In genomic region chr4:55311792-55312490, GRCh38 we compare ENCODE assay signal across 14 cellular contexts. TPM values are rescaled to one million over a fixed set of nuclear protein-coding genes. Genes with fewer than 3 reads are reported as not detected.
A peak's percentile ranks its signal among the peaks of the same experiment; 100 is the strongest.
DNase-seq lines count a peak whose midpoint lies in the region; ATAC-seq lines count a peak whose summit lies in the region.
"Had no signal": no experiment of that assay in that cellular context is flagged by ENCODE, and none has a peak within 500 bp of the region (broad histone marks: within the 10 kb centered on the region; RNA-seq: fewer than 3 reads in every experiment).

No MANE protein-coding gene starts in this region.

- no peaks in the 10 kb centered on the region for H3K36me3 Mint-ChIP-seq in dendritic cell treated with granulocyte-macrophage colony-stimulating factor and Interleukin-4, amounts not matched to agents 40 ng/mL and 50 ng/mL, for 4 days (ENCODE audit: low read depth)

- no peak for ATAC-seq in GM18867 (IDR thresholded peaks at IDR 0.05; ENCODE audit: unreplicated experiment)

- peaks cover 15% of the 10 kb centered on the region for H3K4me1 Mint-ChIP-seq in dendritic cell treated with granulocyte-macrophage colony-stimulating factor and Interleukin-4, amounts not matched to agents 40 ng/mL and 50 ng/mL, for 4 days (ENCODE audit: low read depth)
- H3K4me1 Mint-ChIP-seq: neural crest cell had no signal

- H3K27ac Mint-ChIP-seq in dendritic cell treated with granulocyte-macrophage colony-stimulating factor and Interleukin-4, amounts not matched to agents 40 ng/mL and 50 ng/mL, for 4 days = peak overlapping the region; percentile 82
- H3K27ac Mint-ChIP-seq: activated naive CD4-positive, alpha-beta T cell treated with anti-CD3 and anti-CD28 coated beads, Interleukin-2, amount 50 U/mL, for 72 hours had no signal

- H3K9me3 Mint-ChIP-seq in dendritic cell treated with granulocyte-macrophage colony-stimulating factor and Interleukin-4, amounts not matched to agents 40 ng/mL and 50 ng/mL, for 4 days = no peaks in the 10 kb centered on the region
- H3K9me3 Mint-ChIP-seq: neural crest cell had no signal

- peaks cover 5% of the 10 kb centered on the region for H3K27me3 Mint-ChIP-seq in dendritic cell treated with granulocyte-macrophage colony-stimulating factor and Interleukin-4, amounts not matched to agents 40 ng/mL and 50 ng/mL, for 4 days

- H3K27ac ChIP-seq in temporal lobe (ENCODE audit: low read depth, low read length) = peak overlapping the region; percentile 73
- H3K27ac ChIP-seq: coronary artery, thoracic aorta had no signal

- peak; percentile 3 for DNase-seq in NCI-H82 (lab: John Stamatoyannopoulos, UW)
- no peak for DNase-seq in NCI-H82 treated with DMSO at 0.1 percent for 48 hours (lab: John Stamatoyannopoulos, UW; ENCODE audit: unreplicated experiment)
- DNase-seq in hypothalamus (lab: John Stamatoyannopoulos, UW) = peak in 27 of 51 donors; percentile 2 to 56 (median 14)
- no peak for DNase-seq in stimulated activated CD4-positive, alpha-beta T cell treated with anti-CD3 and anti-CD28 coated beads, Interleukin-2, amount 100 ng/mL, for 24 hours
- DNase-seq in NCI-H446 (lab: John Stamatoyannopoulos, UW) = no peak
- DNase-seq: 8988T, NCI-H524 treated with DMSO at 0.1 percent for 48 hours had no signal

- intact Hi-C loops in dendritic cell treated with granulocyte-macrophage colony-stimulating factor and Interleukin-4, amounts not matched to agents 40 ng/mL and 50 ng/mL, for 4 days (cut with micrococcal nuclease) = no loop called here

- H3K4me3 Mint-ChIP-seq in dendritic cell treated with granulocyte-macrophage colony-stimulating factor and Interleukin-4, amounts not matched to agents 40 ng/mL and 50 ng/mL, for 4 days = no peak overlapping the region
- H3K4me3 Mint-ChIP-seq: neural crest cell had no signal

RNA-seq across cellular contexts. Expression of gene SRD5A3, which starts 34.1 kb away (rescaled TPM):
- total RNA-seq in temporal lobe = 6.1 TPM

Comparison
In these comparisons a context has a peak if more than half of its experiments do, and no peak if none do; other contexts are left out.
1. DNase-seq: peak in NCI-H82 (single experiment) and hypothalamus (27 of 51); none in NCI-H82 treated with DMSO at 0.1 percent for 48 hours (single experiment), stimulated activated CD4-positive, alpha-beta T cell treated with anti-CD3 and anti-CD28 coated beads, Interleukin-2, amount 100 ng/mL, for 24 hours (0 of 2) and NCI-H446 (0 of 2).